9 cellular contexts compared by ENCODE assay signal in the genomic region with DNA sequence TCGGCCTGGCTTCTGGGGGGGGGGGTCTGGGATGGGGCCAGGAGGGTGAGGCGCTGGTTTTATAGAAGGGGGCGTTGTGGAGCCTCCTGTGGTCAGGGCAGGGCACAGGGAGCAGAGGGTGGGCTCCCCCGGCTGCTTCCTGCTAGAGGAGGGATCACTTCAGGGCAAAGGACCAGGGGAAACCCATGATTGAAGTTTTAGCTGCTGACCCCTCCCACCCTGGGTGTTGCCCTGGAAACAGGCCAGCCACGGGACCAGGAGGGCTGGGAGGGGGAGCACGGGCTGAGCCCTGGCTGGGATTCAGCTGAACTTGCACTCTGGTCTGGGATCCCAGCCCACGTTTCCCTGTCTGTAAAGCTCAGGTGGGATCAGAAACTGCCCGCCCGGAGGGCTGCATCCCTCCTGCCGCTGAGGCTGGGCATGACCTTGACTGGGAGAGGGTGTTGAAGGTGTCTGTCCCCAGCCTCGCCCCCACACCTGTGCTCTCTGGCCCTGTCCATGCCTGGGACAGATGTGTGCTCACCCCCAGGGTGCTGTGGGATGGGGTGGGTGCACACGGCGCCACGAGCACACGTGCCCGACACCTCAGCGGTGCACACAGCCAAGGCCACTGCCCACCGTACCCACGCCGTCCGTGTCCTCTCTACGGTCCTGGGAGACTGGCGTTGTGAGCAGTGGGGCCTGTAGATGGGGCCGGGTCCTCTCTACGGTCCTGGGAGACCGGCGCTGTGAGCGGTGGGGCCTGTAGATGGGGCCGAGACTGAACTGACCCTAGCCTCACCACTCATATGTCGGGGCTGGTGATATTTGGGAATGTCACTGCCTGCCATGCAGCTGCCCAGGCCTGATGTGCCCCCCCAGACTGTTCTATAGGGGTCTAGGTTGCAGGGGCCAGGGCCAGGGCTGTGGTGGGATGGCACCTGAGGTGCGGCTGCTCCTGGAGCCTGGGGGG. TPM values are rescaled to one million over a fixed set of nuclear protein-coding genes. Genes with fewer than 3 reads are reported as not detected.
DNase-seq lines count a peak whose midpoint lies in the region; ATAC-seq and TF ChIP-seq lines count a peak whose summit lies in the region.
"Had no signal": no experiment of that assay in that cellular context is flagged by ENCODE, and none has a peak within 500 bp of the region (broad histone marks: within the 10 kb centered on the region; RNA-seq: fewer than 3 reads in every experiment).

No MANE protein-coding gene starts in this region.

- no peaks in the 10 kb centered on the region for H3K9me3 Mint-ChIP-seq in stimulated activated memory B cell treated with anti-CD40 and anti-IgM and Interleukin-4, amounts not matched to agents 10 μg/mL and 1 μg/mL and 100 μg/mL, for 72 hours
- H3K9me3 Mint-ChIP-seq: T-helper 1 cell treated with Interleukin-12 subunit alpha and Interleukin-12 subunit beta and Interleukin-4 antibody, amounts not matched to agents 30 μg/mL and 1 μg/mL, for 36 hours had no signal

- H3K4me3 ChIP-seq in dorsolateral prefrontal cortex (peak overlapping the region in 34 of 59 donors; percentile 3 to 99 (median 92)), right lobe of liver (peak overlapping the region; percentile 96 to 100 (median 98)), upper lobe of left lung (peak overlapping the region; percentile 63 to 99 (median 92))

- H3K27ac ChIP-seq in dorsolateral prefrontal cortex (peak overlapping the region in 37 of 59 donors; percentile 6 to 99 (median 62)), right lobe of liver (peak overlapping the region; percentile 93 to 97 (median 95)), upper lobe of left lung (peak overlapping the region; percentile 93 to 97 (median 94))

- DNase-seq in GF-D8 (lab: John Stamatoyannopoulos, UW) (peak; percentile 24), OCI-M1 (lab: John Stamatoyannopoulos, UW) (peak; percentile 92), dorsolateral prefrontal cortex (no peak), right lobe of liver (peak; percentile 88 to 93 (median 90)), upper lobe of left lung (peak in 1 of 2 donors; percentile 94)
- DNase-seq in activated CD4-positive, CD25-positive, alpha-beta regulatory T cell (lab: John Stamatoyannopoulos, UW), result no peak

- H3K27me3 ChIP-seq in dorsolateral prefrontal cortex (peaks cover 0 to 25% (median 14%) of the 10 kb centered on the region in 45 donors), right lobe of liver (peaks cover 0 to 5% of the 10 kb centered on the region in 2 donors), upper lobe of left lung (peaks cover 0 to 4% (median 0%) of the 10 kb centered on the region in 4 donors)

- ATAC-seq in right lobe of liver (peak; percentile 32 to 57 (median 48)), upper lobe of left lung (ENCODE audit: low FRiP score in 2 of 2) (peak; percentile 58 to 86), GM19455 (IDR thresholded peaks at IDR 0.05; ENCODE audit: unreplicated experiment) (no peak)
- no peak for ATAC-seq in stimulated activated memory B cell treated with anti-CD40 and anti-IgM and Interleukin-4, amounts not matched to agents 10 μg/mL and 1 μg/mL and 100 μg/mL, for 72 hours

- no peaks in the 10 kb centered on the region for H3K36me3 Mint-ChIP-seq in stimulated activated memory B cell treated with anti-CD40 and anti-IgM and Interleukin-4, amounts not matched to agents 10 μg/mL and 1 μg/mL and 100 μg/mL, for 72 hours

- TF ChIP-seq CTCF in dorsolateral prefrontal cortex (IDR thresholded peaks at IDR 0.05 in 54 of 56, conservative IDR thresholded peaks at IDR 0.05 in 2 of 56; ENCODE audit: low read depth in 1 of 56, partially characterized antibody in 56 of 56), result no peak
- TF ChIP-seq CTCF in right lobe of liver (IDR thresholded peaks at IDR 0.05), result peak in 1 of 4 donors; percentile 6
- TF ChIP-seq CTCF in upper lobe of left lung (IDR thresholded peaks at IDR 0.05), result no peak

- no peak for TF ChIP-seq POLR2A in right lobe of liver (IDR thresholded peaks at IDR 0.05)
- TF ChIP-seq POLR2A in upper lobe of left lung (IDR thresholded peaks at IDR 0.05), result peak in 1 of 4 donors; percentile 6

- H3K36me3 ChIP-seq in right lobe of liver (peaks cover 0 to 6% (median 2%) of the 10 kb centered on the region in 4 donors), upper lobe of left lung (peaks cover 2 to 9% (median 6%) of the 10 kb centered on the region in 4 donors)

- peaks cover 44% of the 10 kb centered on the region for H3K4me1 Mint-ChIP-seq in stimulated activated memory B cell treated with anti-CD40 and anti-IgM and Interleukin-4, amounts not matched to agents 10 μg/mL and 1 μg/mL and 100 μg/mL, for 72 hours

- H3K27me3 Mint-ChIP-seq in stimulated activated memory B cell treated with anti-CD40 and anti-IgM and Interleukin-4, amounts not matched to agents 10 μg/mL and 1 μg/mL and 100 μg/mL, for 72 hours, result peaks cover 38% of the 10 kb centered on the region

- H3K27ac Mint-ChIP-seq in stimulated activated memory B cell treated with anti-CD40 and anti-IgM and Interleukin-4, amounts not matched to agents 10 μg/mL and 1 μg/mL and 100 μg/mL, for 72 hours, result no peak overlapping the region
- H3K27ac Mint-ChIP-seq: T-helper 1 cell treated with Interleukin-12 subunit alpha and Interleukin-12 subunit beta and Interleukin-4 antibody, amounts not matched to agents 30 μg/mL and 1 μg/mL, for 36 hours had no signal

- intact Hi-C loops in dorsolateral prefrontal cortex (cut with DNase I), result loop anchor here (5.0 to 10.0 kb wide), 4 partner anchors 82 to 207 kb away; a partner anchor contains a TSS
- intact Hi-C loops in right lobe of liver (cut with DNase I), result loop anchor here in 1 of 2 donors (5.0 kb wide), 1 partner anchor 207 kb away; no protein-coding TSS in a partner anchor

- H3K4me1 ChIP-seq in right lobe of liver, result peaks cover 0 to 35% (median 4%) of the 10 kb centered on the region in 4 donors
- H3K4me1 ChIP-seq in upper lobe of left lung, result peaks cover 54 to 90% (median 75%) of the 10 kb centered on the region in 4 donors

- H3K9me3 ChIP-seq in right lobe of liver, result no peaks in the 10 kb centered on the region
- H3K9me3 ChIP-seq in upper lobe of left lung, result no peaks in the 10 kb centered on the region

- TF ChIP-seq EP300 in upper lobe of left lung (IDR thresholded peaks at IDR 0.05), result peak in 2 of 4 donors; percentile 6 to 60

- WGBS in right lobe of liver (ENCODE audit: insufficient coverage, low coverage, low lambda C conversion rate, missing lambda C conversion rate), result no CpG with 5 or more reads among the region's 31 CpGs
- 10 to 19% methylated on average over 4 to 27 of the region's 31 CpGs for WGBS in upper lobe of left lung, 2 donors

- H3K4me3 Mint-ChIP-seq in stimulated activated memory B cell treated with anti-CD40 and anti-IgM and Interleukin-4, amounts not matched to agents 10 μg/mL and 1 μg/mL and 100 μg/mL, for 72 hours, result no peak overlapping the region
- H3K4me3 Mint-ChIP-seq: T-helper 1 cell treated with Interleukin-12 subunit alpha and Interleukin-12 subunit beta and Interleukin-4 antibody, amounts not matched to agents 30 μg/mL and 1 μg/mL, for 36 hours had no signal

RNA-seq across cellular contexts. Expression of a gene that starts 2.3 kb away (rescaled TPM):
- total RNA-seq in dorsolateral prefrontal cortex (10 to 100 TPM in 76 of 120 experiments, 1 to 10 TPM in 44; 5.9 to 25.0 (median 10.9) TPM), right lobe of liver (10 to 100 TPM; 14.9 to 80.6 (median 30.5) TPM), upper lobe of left lung (100 to 1,000 TPM in 5 of 6 donors, 10 to 100 TPM in 1; 91.3 to 181 (median 169) TPM)

RNA-seq across cellular contexts. Expression of a gene that starts 2.6 kb away (rescaled TPM):
- total RNA-seq in dorsolateral prefrontal cortex (10 to 100 TPM; 37.4 to 86.4 (median 53.8) TPM), right lobe of liver (10 to 100 TPM; 34.5 to 88.1 (median 72.9) TPM), upper lobe of left lung (100 to 1,000 TPM in 3 of 6 donors, 10 to 100 TPM in 3; 34.1 to 168 (median 102) TPM)

RNA-seq across cellular contexts. Expression of a gene that starts 12.2 kb away (rescaled TPM):
- 100 to 1,000 TPM in 1 of 120 experiments, 10 to 100 TPM in 119; 20.0 to 110 (median 44.8) TPM for total RNA-seq in dorsolateral prefrontal cortex
- total RNA-seq in right lobe of liver, result 100 to 1,000 TPM in 5 of 6 experiments, 10 to 100 TPM in 1; 70.8 to 156 (median 135) TPM
- total RNA-seq in upper lobe of left lung, result 100 to 1,000 TPM; 179 to 545 (median 421) TPM

RNA-seq across cellular contexts. Expression of a gene that starts 17.2 kb away (rescaled TPM):
- total RNA-seq in dorsolateral prefrontal cortex (1 to 10 TPM in 114 of 120 experiments, under 1 TPM in 6; 0.59 to 7.9 (median 2.4) TPM), right lobe of liver (1 to 10 TPM; 2.2 to 4.0 (median 3.1) TPM), upper lobe of left lung (100 to 1,000 TPM in 1 of 6 donors, 10 to 100 TPM in 5; 29.0 to 157 (median 41.4) TPM)

RNA-seq across cellular contexts. Expression of a gene that starts 26.3 kb away (rescaled TPM):
- total RNA-seq in dorsolateral prefrontal cortex (100 to 1,000 TPM in 4 of 120 experiments, 10 to 100 TPM in 116; 45.8 to 113 (median 69.3) TPM), right lobe of liver (10 to 100 TPM; 33.2 to 97.1 (median 69.6) TPM), upper lobe of left lung (100 to 1,000 TPM in 4 of 6 donors, 10 to 100 TPM in 2; 74.5 to 303 (median 164) TPM)

Comparison
In these comparisons a context has a peak if more than half of its experiments do, and no peak if none do; other contexts are left out.
1. DNase-seq: peak in GF-D8 (single experiment), OCI-M1 (single experiment) and right lobe of liver (3 of 3); none in dorsolateral prefrontal cortex (0 of 10) and activated CD4-positive, CD25-positive, alpha-beta regulatory T cell (0 of 4).
2. ATAC-seq: peak in right lobe of liver (4 of 4) and upper lobe of left lung (2 of 2); none in stimulated activated memory B cell treated with anti-CD40 and anti-IgM and Interleukin-4, amounts not matched to agents 10 μg/mL and 1 μg/mL and 100 μg/mL, for 72 hours (single experiment) and GM19455 (single experiment).
3. Peak in every context shown above with its lines, with median percentiles within 50 percentile points of each other: H3K27ac ChIP-seq and H3K4me3 ChIP-seq.